ENCODE assay signal across 1 cellular context in genomic region chr1:164685247-164685646, GRCh38.
TF ChIP-seq lines count a peak whose summit lies in the region.

No MANE protein-coding gene starts in this region.

TF ChIP-seq in GM23338, 12 proteins besides CTCF, POLR2A, EP300 and RAD21 (continued from another document):
- TF ChIP-seq REST (IDR thresholded peaks at IDR 0.05; ENCODE audit: unreplicated experiment) (no peak), STAT1 (IDR thresholded peaks at IDR 0.05; ENCODE audit: unreplicated experiment) (no peak), EZH2phosphoT487 (IDR thresholded peaks at IDR 0.05; ENCODE audit: unreplicated experiment) (no peak), EZH2 (IDR thresholded peaks at IDR 0.05; ENCODE audit: low read depth, unreplicated experiment) (no peak), POLR2AphosphoS5 (IDR thresholded peaks at IDR 0.05; ENCODE audit: low read depth) (no peak), NANOG (IDR thresholded peaks at IDR 0.05; ENCODE audit: borderline replicate concordance) (no peak), CREB1 (CRISPR knock-in tag; IDR thresholded peaks at IDR 0.05; ENCODE audit: low read depth) (no peak), JUNB (IDR thresholded peaks at IDR 0.05; ENCODE audit: unreplicated experiment) (no peak), ZNF331 (CRISPR knock-in tag; IDR thresholded peaks at IDR 0.05; ENCODE audit: low read depth) (no peak)
- TF ChIP-seq, protein P1, sequence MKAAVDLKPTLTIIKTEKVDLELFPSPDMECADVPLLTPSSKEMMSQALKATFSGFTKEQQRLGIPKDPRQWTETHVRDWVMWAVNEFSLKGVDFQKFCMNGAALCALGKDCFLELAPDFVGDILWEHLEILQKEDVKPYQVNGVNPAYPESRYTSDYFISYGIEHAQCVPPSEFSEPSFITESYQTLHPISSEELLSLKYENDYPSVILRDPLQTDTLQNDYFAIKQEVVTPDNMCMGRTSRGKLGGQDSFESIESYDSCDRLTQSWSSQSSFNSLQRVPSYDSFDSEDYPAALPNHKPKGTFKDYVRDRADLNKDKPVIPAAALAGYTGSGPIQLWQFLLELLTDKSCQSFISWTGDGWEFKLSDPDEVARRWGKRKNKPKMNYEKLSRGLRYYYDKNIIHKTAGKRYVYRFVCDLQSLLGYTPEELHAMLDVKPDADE (IDR thresholded peaks at IDR 0.05) = no peak
